Comparison of ENCODE assay signal across 30 cellular contexts in genomic region chr4:16670726-16671125, GRCh38.
"Had no signal": no experiment of that assay in that cellular context is flagged by ENCODE, and none has a peak within 500 bp of the region (broad histone marks: within the 10 kb centered on the region; RNA-seq: fewer than 3 reads in every experiment).

No MANE protein-coding gene starts in this region.

- H3K36me3 Mint-ChIP-seq: naive thymus-derived CD8-positive, alpha-beta T cell; natural killer cell treated with Interleukin-12 subunit alpha and Interleukin-12 subunit beta and Interleukin-15 and Interleukin-18, amount 100 ng/mL, for 72 hours; neural progenitor cell; stimulated activated memory B cell treated with anti-CD40 and anti-IgM and Interleukin-4, amounts not matched to agents 10 μg/mL and 1 μg/mL and 100 μg/mL, for 72 hours; type B pancreatic cell had no signal

- H3K4me3 Mint-ChIP-seq: naive thymus-derived CD8-positive, alpha-beta T cell; natural killer cell treated with Interleukin-12 subunit alpha and Interleukin-12 subunit beta and Interleukin-15 and Interleukin-18, amount 100 ng/mL, for 72 hours; neural progenitor cell; stimulated activated memory B cell treated with anti-CD40 and anti-IgM and Interleukin-4, amounts not matched to agents 10 μg/mL and 1 μg/mL and 100 μg/mL, for 72 hours; stimulated activated naive CD8-positive, alpha-beta T cell treated with anti-CD3 and anti-CD28 coated beads, Interleukin-15, amount 100 ng/mL, for 72 hours; type B pancreatic cell had no signal

- DNase-seq: naive thymus-derived CD8-positive, alpha-beta T cell; occipital lobe; ovary; posterior cingulate gyrus; psoas muscle; right cardiac atrium; right lobe of liver; sigmoid colon; small intestine; stimulated activated CD4-positive, alpha-beta T cell treated with anti-CD3 and anti-CD28 coated beads, Interleukin-15, amount 100 ng/mL, for 24 hours; stimulated activated CD4-positive, alpha-beta T cell treated with anti-CD3 and anti-CD28 coated beads, Interleukin-2, amount 100 ng/mL, for 24 hours; stimulated activated CD4-positive, alpha-beta T cell treated with anti-CD3 and anti-CD28 coated beads, Interleukin-2, amount 100 ng/mL, for 48 hours; stimulated activated CD4-positive, alpha-beta T cell treated with anti-CD3 and anti-CD28 coated beads, Interleukin-4, amount 100 ng/mL, for 4 hours; stimulated activated CD8-positive, alpha-beta memory T cell treated with anti-CD3 and anti-CD28 coated beads, Interleukin-4, amount 100 ng/mL, for 48 hours; stimulated activated naive CD4-positive, alpha-beta T cell; stimulated activated naive CD8-positive, alpha-beta T cell treated with anti-CD3 and anti-CD28 coated beads, Interleukin-15, amount 100 ng/mL, for 72 hours; stimulated activated naive CD8-positive, alpha-beta T cell treated with anti-CD3 and anti-CD28 coated beads, Interleukin-15, Interleukin-2, amounts not matched to agents 100 U/mL and 50 U/mL, for 24 hours; substantia nigra; testis; tibial artery; transverse colon; upper lobe of right lung; uterus had no signal

- H3K9me3 Mint-ChIP-seq: natural killer cell treated with Interleukin-12 subunit alpha and Interleukin-12 subunit beta and Interleukin-15 and Interleukin-18, amount 100 ng/mL, for 72 hours; stimulated activated naive CD8-positive, alpha-beta T cell treated with anti-CD3 and anti-CD28 coated beads, Interleukin-15, amount 100 ng/mL, for 72 hours; type B pancreatic cell had no signal

- H3K9me3 ChIP-seq: ovary, psoas muscle, right lobe of liver, sigmoid colon, suprapubic skin, testis, tibial artery, transverse colon, upper lobe of right lung, uterus had no signal

- H3K27ac Mint-ChIP-seq: naive thymus-derived CD8-positive, alpha-beta T cell; natural killer cell treated with Interleukin-12 subunit alpha and Interleukin-12 subunit beta and Interleukin-15 and Interleukin-18, amount 100 ng/mL, for 72 hours; neural progenitor cell; progenitor cell of endocrine pancreas; stimulated activated memory B cell treated with anti-CD40 and anti-IgM and Interleukin-4, amounts not matched to agents 10 μg/mL and 1 μg/mL and 100 μg/mL, for 72 hours; stimulated activated naive CD8-positive, alpha-beta T cell treated with anti-CD3 and anti-CD28 coated beads, Interleukin-15, amount 100 ng/mL, for 72 hours; type B pancreatic cell had no signal

- H3K27me3 Mint-ChIP-seq: natural killer cell treated with Interleukin-12 subunit alpha and Interleukin-12 subunit beta and Interleukin-15 and Interleukin-18, amount 100 ng/mL, for 72 hours; stimulated activated memory B cell treated with anti-CD40 and anti-IgM and Interleukin-4, amounts not matched to agents 10 μg/mL and 1 μg/mL and 100 μg/mL, for 72 hours; stimulated activated naive CD8-positive, alpha-beta T cell treated with anti-CD3 and anti-CD28 coated beads, Interleukin-15, amount 100 ng/mL, for 72 hours; type B pancreatic cell had no signal

- H3K4me3 ChIP-seq: neural progenitor cell, ovary, psoas muscle, right lobe of liver, sigmoid colon, suprapubic skin, testis, tibial artery, transverse colon, upper lobe of right lung, uterus had no signal

- H3K36me3 ChIP-seq: neural progenitor cell, ovary, right lobe of liver, sigmoid colon, suprapubic skin, tibial artery, transverse colon, upper lobe of right lung, uterus had no signal

- H3K4me1 ChIP-seq: parathyroid adenoma, psoas muscle, right lobe of liver, suprapubic skin had no signal

- H3K4me1 Mint-ChIP-seq: naive thymus-derived CD8-positive, alpha-beta T cell; stimulated activated memory B cell treated with anti-CD40 and anti-IgM and Interleukin-4, amounts not matched to agents 10 μg/mL and 1 μg/mL and 100 μg/mL, for 72 hours; stimulated activated naive CD8-positive, alpha-beta T cell treated with anti-CD3 and anti-CD28 coated beads, Interleukin-15, amount 100 ng/mL, for 72 hours had no signal

- H3K27me3 ChIP-seq: neural progenitor cell, ovary, right lobe of liver, sigmoid colon, suprapubic skin, testis, tibial artery, transverse colon, upper lobe of right lung, uterus had no signal

- ATAC-seq: naive thymus-derived CD8-positive, alpha-beta T cell; natural killer cell treated with Interleukin-12 subunit alpha and Interleukin-12 subunit beta and Interleukin-15 and Interleukin-18, amount 100 ng/mL, for 72 hours; psoas muscle; right cardiac atrium; right lobe of liver; stimulated activated memory B cell treated with anti-CD40 and anti-IgM and Interleukin-4, amounts not matched to agents 10 μg/mL and 1 μg/mL and 100 μg/mL, for 72 hours; stimulated activated naive CD8-positive, alpha-beta T cell treated with anti-CD3 and anti-CD28 coated beads, Interleukin-15, amount 100 ng/mL, for 72 hours; stimulated activated naive CD8-positive, alpha-beta T cell treated with anti-CD3 and anti-CD28 coated beads, Interleukin-15, Interleukin-2, amounts not matched to agents 100 U/mL and 50 U/mL, for 24 hours; upper lobe of right lung had no signal
